In the genomic region with DNA sequence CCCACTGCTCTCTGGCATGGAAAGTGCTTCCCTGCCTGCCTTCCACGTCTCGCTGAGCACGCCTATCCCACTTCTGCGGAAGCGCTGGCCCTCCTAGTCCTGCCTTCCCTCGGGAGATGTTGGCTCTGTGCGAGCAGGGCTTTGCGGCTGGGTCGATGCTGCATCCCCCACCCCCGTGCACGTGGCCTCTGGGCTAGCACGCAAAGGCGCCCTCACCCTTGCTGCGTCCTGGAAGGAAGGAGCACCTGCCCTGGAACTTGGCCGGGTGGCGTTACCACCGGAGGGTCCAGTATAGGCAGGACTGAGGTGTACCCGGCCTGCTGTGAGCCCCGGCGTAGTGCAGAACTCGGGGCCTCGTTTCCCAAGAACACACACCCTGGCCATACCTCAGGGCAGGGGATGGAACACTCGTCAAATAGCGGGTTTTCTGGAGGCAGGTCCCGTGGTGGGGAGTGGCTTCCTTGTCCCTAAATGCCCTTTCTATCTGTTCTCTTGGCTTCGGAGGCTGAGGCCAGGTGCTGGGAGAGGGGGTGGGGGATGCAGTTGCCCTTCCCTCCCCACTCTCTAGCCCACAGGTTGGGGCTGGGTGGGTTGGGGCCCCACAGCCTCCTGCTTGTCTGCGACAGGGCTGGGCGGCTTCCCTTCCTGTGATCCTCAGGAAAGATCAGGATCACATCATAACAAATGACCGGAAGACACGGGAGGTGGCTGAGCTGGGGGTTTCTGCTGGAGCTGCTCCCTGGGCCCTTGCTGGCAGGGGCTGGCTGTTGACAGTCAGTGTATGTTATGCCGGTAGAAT, we compare ENCODE assay signal across 10 cellular contexts. TPM values are rescaled to one million over a fixed set of nuclear protein-coding genes. Genes with fewer than 3 reads are reported as not detected.
A peak's percentile ranks its signal among the peaks of the same experiment; 100 is the strongest.
DNase-seq lines count a peak whose midpoint lies in the region; ATAC-seq, FAIRE-seq and TF ChIP-seq lines count a peak whose summit lies in the region.
"Had no signal": no experiment of that assay in that cellular context is flagged by ENCODE, and none has a peak within 500 bp of the region (broad histone marks: within the 10 kb centered on the region; RNA-seq: fewer than 3 reads in every experiment).

No MANE protein-coding gene starts in this region.

- H3K79me2 ChIP-seq in KMS-11 (ENCODE audit: insufficient read depth, low read depth), result no peaks in the 10 kb centered on the region
- H3K79me2 ChIP-seq in keratinocyte (ENCODE audit: control insufficient read depth, insufficient read depth, low read length), result peaks cover 74% of the 10 kb centered on the region

- no peaks in the 10 kb centered on the region for H3K27me3 Mint-ChIP-seq in WTC11 (ENCODE audit: low read depth)

- H2AFZ ChIP-seq in KMS-11 (ENCODE audit: low read depth) (no peak overlapping the region), keratinocyte (ENCODE audit: control insufficient read depth, low read length) (no peak overlapping the region)

- no peaks in the 10 kb centered on the region for H4K20me1 ChIP-seq in KMS-11 (ENCODE audit: insufficient read depth)
- peaks cover 3% of the 10 kb centered on the region for H4K20me1 ChIP-seq in keratinocyte (ENCODE audit: control insufficient read depth, extremely low read depth, insufficient read depth, low read length)

- H3K27me3 ChIP-seq in KMS-11 (ENCODE audit: insufficient read depth, low read depth) (peaks cover 94% of the 10 kb centered on the region), keratinocyte (ENCODE audit: control insufficient read depth, extremely low read depth, insufficient read depth, low read length) (no peaks in the 10 kb centered on the region)

- peaks cover 6% of the 10 kb centered on the region for H3K9me1 ChIP-seq in keratinocyte (ENCODE audit: control insufficient read depth, extremely low read depth, insufficient read depth, low read length)

- FAIRE-seq in keratinocyte (lab: Jason Lieb, UNC), result no peak

- H3K36me3 Mint-ChIP-seq in WTC11, result no peaks in the 10 kb centered on the region

- no peak overlapping the region for H3K4me3 Mint-ChIP-seq in WTC11

- no peaks in the 10 kb centered on the region for H3K36me3 ChIP-seq in KMS-11 (ENCODE audit: insufficient read depth)
- peaks cover 6 to 17% of the 10 kb centered on the region in 2 experiments for H3K36me3 ChIP-seq in keratinocyte (ENCODE audit: control insufficient read depth in 2 of 2, extremely low read depth in 1 of 2, insufficient read depth in 2 of 2, low read length in 2 of 2)

- POLR2A ChIA-PET in WTC11 (lab: Charles Lee), result no interaction called here

- H3K9ac ChIP-seq in KMS-11 (no peak overlapping the region), keratinocyte (ENCODE audit: control insufficient read depth, extremely low read depth, insufficient read depth, low read length) (peak overlapping the region; percentile 75)

- H3K9me3 Mint-ChIP-seq in WTC11, result no peaks in the 10 kb centered on the region

- H3K4me1 ChIP-seq in KMS-11 (ENCODE audit: low read depth, poor library complexity, severe bottlenecking), result peaks cover 30% of the 10 kb centered on the region
- H3K4me1 ChIP-seq in keratinocyte (ENCODE audit: control insufficient read depth, extremely low read depth, insufficient read depth, low read length), result peaks cover 81% of the 10 kb centered on the region

- CTCF ChIA-PET in WTC11 (lab: Charles Lee), result interaction anchor here (0.6 to 2.1 kb wide), 3 partner anchors 12 to 1663 kb away, joined by 3 to 8 read pairs (median 4); no protein-coding TSS in a partner anchor

- peak overlapping the region; percentile 53; the same call in 1 of the 2 replicates for H3K27ac Mint-ChIP-seq in WTC11

- no peak for TF ChIP-seq CTCF in KMS-11 (conservative IDR thresholded peaks at IDR 0.05; ENCODE audit: low read depth, low read length)
- TF ChIP-seq CTCF in WTC11 (IDR thresholded peaks at IDR 0.05), result no peak
- TF ChIP-seq CTCF in keratinocyte (optimal IDR thresholded peaks at IDR 0.05 in 1 of 3, IDR thresholded peaks at IDR 0.05 in 1 of 3, conservative IDR thresholded peaks at IDR 0.05 in 1 of 3; ENCODE audit: extremely low read depth in 1 of 3, insufficient read depth in 2 of 3, low read length in 3 of 3), result no peak

- dilution Hi-C loops in keratinocyte (cut with MboI; ENCODE audit: extremely low pct_ligation_motif_present, low sequenced_read_pairs), result no loop called here

- H3K4me3 ChIP-seq in KMS-11 (IDR thresholded peaks at IDR 0.05; ENCODE audit: insufficient read depth, low read depth, low read length), result no peak overlapping the region
- H3K4me3 ChIP-seq in keratinocyte (ENCODE audit: control insufficient read depth in 2 of 3, extremely low read depth in 1 of 3, insufficient read depth in 2 of 3, low read depth in 1 of 3, low read length in 3 of 3), result peak overlapping the region in 2 of 3 experiments; percentile 19 to 35

- H3K9me3 ChIP-seq in keratinocyte (ENCODE audit: control insufficient read depth, low read depth, low read length), result no peaks in the 10 kb centered on the region

- peaks cover 6% of the 10 kb centered on the region; the same call in 1 of the 2 replicates for H3K4me1 Mint-ChIP-seq in WTC11

- peak; percentile 24; the same call in 1 of the 2 replicates for ATAC-seq in WTC11

- DNase-seq in WTC11 (ENCODE audit: low spot score) (no peak), keratinocyte (ENCODE audit: low read depth, low spot score) (no peak), superior temporal gyrus (ENCODE audit: extremely low spot score) (peak; percentile 6), Kasumi-1 (lab: John Stamatoyannopoulos, UW) (no peak), SHP77 (lab: John Stamatoyannopoulos, UW) (no peak)
- no peak for DNase-seq in stimulated activated CD4-positive, alpha-beta T cell treated with anti-CD3 and anti-CD28 coated beads, Interleukin-1b, Interleukin-23, amount 100 ng/mL, for 48 hours
- DNase-seq: activated CD8-positive, alpha-beta memory T cell treated with anti-CD3 and anti-CD28 coated beads, Interleukin-2, amount 50 U/mL, for 48 hours; NCI-H1048 had no signal

- peak overlapping the region; percentile 10; the same call in 1 of the 2 replicates for H3K4me2 ChIP-seq in KMS-11
- peak overlapping the region; percentile 65 for H3K4me2 ChIP-seq in keratinocyte (ENCODE audit: control insufficient read depth, extremely low read depth, insufficient read depth, low read depth, low read length)

- peak overlapping the region; percentile 26; the same call in 1 of the 2 replicates for H3K27ac ChIP-seq in KMS-11
- H3K27ac ChIP-seq in keratinocyte (ENCODE audit: control insufficient read depth, insufficient read depth, low read length), result peak overlapping the region; percentile 88
- H3K27ac ChIP-seq: HL-60 had no signal

TF ChIP-seq in WTC11, 78 proteins besides CTCF, POLR2A, EP300 and RAD21 (continues in another document):
- TF ChIP-seq FOXP1 (CRISPR knock-in tag; IDR thresholded peaks at IDR 0.05; ENCODE audit: borderline replicate concordance) (no peak), GABPB1 (CRISPR knock-in tag; IDR thresholded peaks at IDR 0.05) (no peak), ERG (CRISPR knock-in tag; IDR thresholded peaks at IDR 0.05) (no peak), RORB (CRISPR knock-in tag; IDR thresholded peaks at IDR 0.05) (no peak), ELF4 (CRISPR knock-in tag; IDR thresholded peaks at IDR 0.05; ENCODE audit: low read depth) (no peak), ZNF512 (CRISPR knock-in tag; IDR thresholded peaks at IDR 0.05; ENCODE audit: borderline replicate concordance) (no peak), ZNF423 (CRISPR knock-in tag; IDR thresholded peaks at IDR 0.05) (no peak), MYBL2 (CRISPR knock-in tag; IDR thresholded peaks at IDR 0.05) (no peak), ZNF416 (CRISPR knock-in tag; IDR thresholded peaks at IDR 0.05) (no peak), GTF2I (CRISPR knock-in tag; conservative IDR thresholded peaks at IDR 0.05) (no peak), TEAD4 (CRISPR knock-in tag; IDR thresholded peaks at IDR 0.05) (no peak)
- TF ChIP-seq, protein P1, sequence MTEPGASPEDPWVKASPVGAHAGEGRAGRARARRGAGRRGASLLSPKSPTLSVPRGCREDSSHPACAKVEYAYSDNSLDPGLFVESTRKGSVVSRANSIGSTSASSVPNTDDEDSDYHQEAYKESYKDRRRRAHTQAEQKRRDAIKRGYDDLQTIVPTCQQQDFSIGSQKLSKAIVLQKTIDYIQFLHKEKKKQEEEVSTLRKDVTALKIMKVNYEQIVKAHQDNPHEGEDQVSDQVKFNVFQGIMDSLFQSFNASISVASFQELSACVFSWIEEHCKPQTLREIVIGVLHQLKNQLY (CRISPR knock-in tag; IDR thresholded peaks at IDR 0.05), result no peak

RNA-seq across cellular contexts. Expression of gene BAIAP2, which starts 17.4 kb away (rescaled TPM):
- total RNA-seq in WTC11 (2021), result 16.9 to 20.7 TPM (median 18.4 TPM) in 3 replicates
- polyA plus RNA-seq in keratinocyte, result 48.9 to 74.4 TPM (median 56.7 TPM) in 3 replicates
- polyA plus RNA-seq in keratinocyte (2011; ENCODE audit: low read depth), result 102 TPM
- polyA plus RNA-seq in keratinocyte (2011; cell fraction: cytosol; rRNA removed), result 30.3 and 63.1 TPM in 2 replicates
- polyA plus RNA-seq in keratinocyte (2011; cell fraction: nucleus; rRNA removed), result 87.9 and 109 TPM in 2 replicates
- 66.3 and 124 TPM in 2 replicates for polyA plus RNA-seq in keratinocyte (2012; ENCODE audit: low replicate concordance)
- polyA minus RNA-seq in keratinocyte, result 44.6 to 102 TPM (median 54.9 TPM) in 3 replicates
- 94.8 TPM for polyA minus RNA-seq in keratinocyte (2011; cell fraction: cytosol; rRNA and poly(A)+ RNA removed)
- polyA minus RNA-seq in keratinocyte (2011; cell fraction: nucleus; rRNA and poly(A)+ RNA removed), result 66.4 and 99.6 TPM in 2 replicates
